8 cellular contexts compared by ENCODE assay signal in the genomic region with DNA sequence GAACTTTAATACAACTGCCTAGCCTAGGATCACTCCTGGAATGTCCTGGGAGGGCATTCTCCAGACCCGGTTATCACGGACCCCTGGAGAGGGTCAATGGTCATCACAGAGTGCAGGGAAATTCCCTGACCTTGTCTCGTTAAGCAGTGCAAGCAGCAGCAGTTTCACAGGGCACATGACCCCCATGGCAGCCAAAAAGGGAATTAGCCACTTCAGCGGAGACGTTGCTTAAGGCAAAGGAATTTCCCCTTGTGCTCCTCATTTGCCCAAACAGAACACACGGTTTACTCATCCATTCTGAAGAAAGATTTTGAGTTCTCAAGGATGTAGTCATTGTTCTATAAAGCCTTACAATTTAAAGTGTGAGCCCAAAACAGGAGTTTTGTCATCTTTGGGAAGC.
DNase-seq lines count a peak whose midpoint lies in the region; ATAC-seq and TF ChIP-seq lines count a peak whose summit lies in the region.
"Had no signal": no experiment of that assay in that cellular context is flagged by ENCODE, and none has a peak within 500 bp of the region (broad histone marks: within the 10 kb centered on the region; RNA-seq: fewer than 3 reads in every experiment).

No MANE protein-coding gene starts in this region.

- H2AFZ ChIP-seq in Loucy (ENCODE audit: low read length) = peak overlapping the region; percentile 29; the same call in 1 of the 2 replicates

- no peak overlapping the region for H3K9ac ChIP-seq in Loucy (ENCODE audit: low read depth, low read length, poor library complexity, severe bottlenecking)

- H3K4me3 ChIP-seq in Loucy (ENCODE audit: low read length, poor library complexity, severe bottlenecking) (no peak overlapping the region), lower lobe of right lung (no peak overlapping the region), upper lobe of right lung (no peak overlapping the region)
- H3K4me3 ChIP-seq: ovary had no signal

- no peak overlapping the region for H3K4me2 ChIP-seq in Loucy (ENCODE audit: low read depth, low read length, poor library complexity, severe bottlenecking)

- H3K27me3 ChIP-seq in Loucy (ENCODE audit: insufficient read depth, low read length, poor library complexity, severe bottlenecking) (no peaks in the 10 kb centered on the region), lower lobe of right lung (ENCODE audit: low read depth) (no peaks in the 10 kb centered on the region), upper lobe of right lung (no peaks in the 10 kb centered on the region)
- H3K27me3 ChIP-seq: ovary had no signal

- no peaks in the 10 kb centered on the region for H3K9me3 Mint-ChIP-seq in activated CD4-positive, alpha-beta T cell treated with anti-CD3 and anti-CD28 coated beads, Interleukin-2, amount 10 ng/mL, durations not matched to agents 24 days and 14 days

- DNase-seq in dermis blood vessel endothelial cell = peak; percentile 38
- peak; percentile 52 for DNase-seq in lower lobe of right lung
- DNase-seq in upper lobe of right lung = peak; percentile 66
- DNase-seq in activated CD4-positive, alpha-beta T cell treated with anti-CD3 and anti-CD28 coated beads, Interleukin-2, amount 10 ng/mL, durations not matched to agents 24 days and 14 days = no peak
- no peak for DNase-seq in DMS53 (lab: John Stamatoyannopoulos, UW)

- no peaks in the 10 kb centered on the region for H3K36me3 ChIP-seq in Loucy (ENCODE audit: insufficient read depth, low read length)
- H3K36me3 ChIP-seq in lower lobe of right lung = no peaks in the 10 kb centered on the region
- no peaks in the 10 kb centered on the region for H3K36me3 ChIP-seq in upper lobe of right lung
- H3K36me3 ChIP-seq: ovary had no signal

- H3K27ac ChIP-seq in lower lobe of right lung = no peak overlapping the region
- no peak overlapping the region for H3K27ac ChIP-seq in upper lobe of right lung
- H3K27ac ChIP-seq: ovary had no signal

- peak; percentile 82 to 89 for ATAC-seq in lower lobe of right lung
- peak; percentile 90 for ATAC-seq in upper lobe of right lung
- no peak for ATAC-seq in GM21576 (IDR thresholded peaks at IDR 0.05; ENCODE audit: unreplicated experiment)

- H3K9me3 ChIP-seq in Loucy (ENCODE audit: insufficient read depth, low read depth, low read length) (no peaks in the 10 kb centered on the region), lower lobe of right lung (no peaks in the 10 kb centered on the region), upper lobe of right lung (no peaks in the 10 kb centered on the region)
- H3K9me3 ChIP-seq: ovary had no signal

- no peaks in the 10 kb centered on the region for H3K9me2 ChIP-seq in Loucy (replicated peaks; ENCODE audit: low read depth, low read length)

- no peaks in the 10 kb centered on the region for H4K20me1 ChIP-seq in Loucy (ENCODE audit: insufficient read depth, low read length, poor library complexity, severe bottlenecking)

- H3K4me1 ChIP-seq in Loucy (ENCODE audit: insufficient read depth, low read length, poor library complexity, severe bottlenecking) = peaks cover 2% of the 10 kb centered on the region
- peaks cover 15% of the 10 kb centered on the region for H3K4me1 ChIP-seq in lower lobe of right lung
- peaks cover 12% of the 10 kb centered on the region for H3K4me1 ChIP-seq in upper lobe of right lung

- no peak overlapping the region for H3K4me3 Mint-ChIP-seq in activated CD4-positive, alpha-beta T cell treated with anti-CD3 and anti-CD28 coated beads, Interleukin-2, amount 10 ng/mL, durations not matched to agents 24 days and 14 days

- TF ChIP-seq CTCF in Loucy (conservative IDR thresholded peaks at IDR 0.05; ENCODE audit: low read length) (no peak), lower lobe of right lung (IDR thresholded peaks at IDR 0.05) (no peak), upper lobe of right lung (IDR thresholded peaks at IDR 0.05) (no peak)

- H3K36me3 Mint-ChIP-seq in activated CD4-positive, alpha-beta T cell treated with anti-CD3 and anti-CD28 coated beads, Interleukin-2, amount 10 ng/mL, durations not matched to agents 24 days and 14 days (ENCODE audit: low read depth) = no peaks in the 10 kb centered on the region

- H3K27me3 Mint-ChIP-seq in activated CD4-positive, alpha-beta T cell treated with anti-CD3 and anti-CD28 coated beads, Interleukin-2, amount 10 ng/mL, durations not matched to agents 24 days and 14 days = peaks cover 8% of the 10 kb centered on the region

- intact Hi-C loops in lower lobe of right lung (cut with DNase I) (no loop called here), upper lobe of right lung (cut with DNase I) (no loop called here)
- intact Hi-C loops in activated CD4-positive, alpha-beta T cell treated with anti-CD3 and anti-CD28 coated beads, Interleukin-2, amount 10 ng/mL, durations not matched to agents 24 days and 14 days (cut with micrococcal nuclease) = loop anchor here (10.0 kb wide), 1 partner anchor 985 kb away; no protein-coding TSS in a partner anchor

- no peak overlapping the region for H3K27ac Mint-ChIP-seq in activated CD4-positive, alpha-beta T cell treated with anti-CD3 and anti-CD28 coated beads, Interleukin-2, amount 10 ng/mL, durations not matched to agents 24 days and 14 days

- no peaks in the 10 kb centered on the region for H3K4me1 Mint-ChIP-seq in activated CD4-positive, alpha-beta T cell treated with anti-CD3 and anti-CD28 coated beads, Interleukin-2, amount 10 ng/mL, durations not matched to agents 24 days and 14 days

- no peaks in the 10 kb centered on the region for H3K79me2 ChIP-seq in Loucy (ENCODE audit: insufficient read depth, low read length)

- no peaks in the 10 kb centered on the region for H3F3A ChIP-seq in Loucy (ENCODE audit: low read depth)

Comparison
In these comparisons a context has a peak if more than half of its experiments do, and no peak if none do; other contexts are left out.
1. DNase-seq: peak in dermis blood vessel endothelial cell (single experiment), lower lobe of right lung (single experiment) and upper lobe of right lung (single experiment); none in activated CD4-positive, alpha-beta T cell treated with anti-CD3 and anti-CD28 coated beads, Interleukin-2, amount 10 ng/mL, durations not matched to agents 24 days and 14 days (single experiment) and DMS53 (single experiment).